8 cellular contexts compared by ENCODE assay signal in genomic region chr3:37418357-37418756, GRCh38.
"Had no signal": no experiment of that assay in that cellular context is flagged by ENCODE, and none has a peak within 500 bp of the region (broad histone marks: within the 10 kb centered on the region; RNA-seq: fewer than 3 reads in every experiment).

No MANE protein-coding gene starts in this region.

- FAIRE-seq: G401.6, GM12878, GM12891, GM12892, GM18507, GM19239 had no signal

- H3K4me3 ChIP-seq: GM12878 had no signal

- ATAC-seq: GM12878 had no signal

- DNase-seq: GDM1, GF-D8 had no signal
